Comparison of ENCODE assay signal across 10 cellular contexts in the genomic region with DNA sequence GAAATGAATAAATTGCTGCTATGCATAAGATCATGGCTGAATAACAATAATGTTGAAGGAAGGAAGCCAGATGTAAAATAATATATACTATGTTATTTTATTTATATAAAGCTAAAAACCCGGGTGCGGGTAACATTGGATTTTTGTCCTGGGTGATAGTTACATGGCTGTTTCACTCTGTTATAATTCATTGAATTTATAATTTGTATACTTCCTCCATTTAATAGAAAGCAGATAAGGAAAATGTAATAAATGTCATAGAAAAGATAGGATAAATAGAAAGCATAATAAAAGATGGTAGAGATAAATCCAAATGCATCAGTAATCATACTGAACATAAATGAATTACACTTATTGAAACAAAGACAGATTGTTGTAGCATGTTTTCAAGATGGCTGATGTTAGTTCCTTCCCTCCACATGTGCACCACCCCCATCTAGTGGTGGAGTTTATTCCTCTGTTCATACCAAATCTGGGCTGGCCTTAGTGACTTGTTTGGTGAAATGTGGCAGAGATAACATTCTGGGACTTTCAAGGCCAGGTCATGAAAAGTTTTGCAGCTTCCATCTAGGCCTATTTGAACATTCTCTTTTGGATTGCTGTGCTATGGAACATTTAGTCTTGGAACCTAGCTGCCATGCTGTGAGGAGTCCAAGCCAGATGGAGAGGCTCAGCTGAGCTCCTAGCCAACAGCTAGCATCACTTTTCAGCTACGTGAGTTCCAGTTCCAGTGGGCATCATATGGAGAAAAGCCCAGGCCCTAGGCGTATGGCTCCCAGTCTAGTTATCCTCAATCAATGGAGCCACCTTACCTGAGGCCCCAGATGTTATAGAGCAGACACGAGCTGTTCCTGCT. TPM values are rescaled to one million over a fixed set of nuclear protein-coding genes. Genes with fewer than 3 reads are reported as not detected.
DNase-seq lines count a peak whose midpoint lies in the region; ATAC-seq and TF ChIP-seq lines count a peak whose summit lies in the region.
"Had no signal": no experiment of that assay in that cellular context is flagged by ENCODE, and none has a peak within 500 bp of the region (broad histone marks: within the 10 kb centered on the region; RNA-seq: fewer than 3 reads in every experiment).

No MANE protein-coding gene starts in this region.

- no TSS peak for BruUV-seq in IMR-90 (replicated peaks; lab: Mats Ljungman, UMichigan)

- ATAC-seq in IMR-90 (ENCODE audit: low read depth), result 0 out of 2 replicates have a peak, but pooled peaks have one; percentile 24
- peak; percentile 91 to 99 (median 96) for ATAC-seq in T-cell (replicated peaks in 1 of 4)

- H3K4me1 ChIP-seq in IMR-90 (ENCODE audit: control insufficient read depth, insufficient read depth, low read length) (no peaks in the 10 kb centered on the region), adipocyte (ENCODE audit: control insufficient read depth, insufficient read depth, low read length) (peaks cover 2% of the 10 kb centered on the region)

- H3K23ac ChIP-seq in IMR-90 (ENCODE audit: low read depth, low read length), result no peak overlapping the region

- H3K9ac ChIP-seq in IMR-90 (ENCODE audit: low read depth, low read length) (no peak overlapping the region), adipocyte (ENCODE audit: low read length) (no peak overlapping the region)
- H3K9ac ChIP-seq: BLaER1 treated with 17β-estradiol and CSF1 and Interleukin-3, amounts not matched to agents 10 nM and 100 nM had no signal

- peak; percentile 46 for TF ChIP-seq CTCF in IMR-90 (conservative IDR thresholded peaks at IDR 0.05; ENCODE audit: low read depth, low read length)

- no peak overlapping the region for H4K5ac ChIP-seq in IMR-90 (ENCODE audit: low read depth, low read length)

- H3K27ac ChIP-seq in IMR-90 (ENCODE audit: insufficient read depth, low read length), result no peak overlapping the region

- peaks cover 3 to 9% (median 8%) of the 10 kb centered on the region in 3 donors for H3K4me1 Mint-ChIP-seq in T-cell
- H3K4me1 Mint-ChIP-seq: nephron had no signal

- H2BK15ac ChIP-seq in IMR-90 (ENCODE audit: low read depth, low read length), result no peak overlapping the region

- no peak for TF ChIP-seq POLR2A in IMR-90 (IDR thresholded peaks at IDR 0.05; ENCODE audit: low read depth, low read length)

- H2BK120ac ChIP-seq in IMR-90 (ENCODE audit: low read depth, low read length), result no peak overlapping the region

- in situ Hi-C loops in IMR-90 (cut with MboI; ENCODE audit: low sequenced_read_pairs), result no loop called here

- peaks cover 10% of the 10 kb centered on the region for H3K36me3 Mint-ChIP-seq in T-cell

- H4K91ac ChIP-seq in IMR-90 (ENCODE audit: insufficient read depth, low read depth, low read length), result no peak overlapping the region

- H3K27me3 ChIP-seq in IMR-90 (ENCODE audit: control insufficient read depth, insufficient read depth, low read length), result no peaks in the 10 kb centered on the region
- no peaks in the 10 kb centered on the region for H3K27me3 ChIP-seq in adipocyte (replicated peaks; ENCODE audit: control insufficient read depth, insufficient read depth, low read length)
- H3K27me3 ChIP-seq: BLaER1 treated with 17β-estradiol and CSF1 and Interleukin-3, amounts not matched to agents 10 nM and 100 nM had no signal

- CTCF ChIA-PET in IMR-90 (lab: Yijun Ruan, JAX), result interaction anchor here (0.5 to 0.6 kb wide), 2 partner anchors 13 to 33 kb away, joined by 4 to 9 read pairs; no protein-coding TSS in a partner anchor
- CTCF ChIA-PET in T-cell (lab: Charles Lee), result interaction anchor here (0.5 to 4.2 kb wide), 21 partner anchors 11 to 755 kb away, joined by 3 to 67 read pairs (median 4); a partner anchor contains a TSS

- no peak overlapping the region for H2BK20ac ChIP-seq in IMR-90 (ENCODE audit: low read depth, low read length)

- H3K4me2 ChIP-seq in IMR-90 (ENCODE audit: low read depth, low read length), result no peak overlapping the region

- H4K20me1 ChIP-seq in IMR-90 (ENCODE audit: insufficient read depth, low read length), result no peaks in the 10 kb centered on the region
- H4K20me1 ChIP-seq: BLaER1 treated with 17β-estradiol and CSF1 and Interleukin-3, amounts not matched to agents 10 nM and 100 nM had no signal

- H3K14ac ChIP-seq in IMR-90 (replicated peaks; ENCODE audit: low read depth, low read length), result no peak overlapping the region

- H2BK5ac ChIP-seq in IMR-90 (ENCODE audit: low read depth, low read length, poor library complexity, severe bottlenecking), result no peak overlapping the region

- H2AK5ac ChIP-seq in IMR-90 (ENCODE audit: low read depth, low read length), result no peak overlapping the region

- WGBS in IMR-90 (ENCODE audit: extremely low coverage in 2 of 2, insufficient read length in 1 of 2), 2 experiments, result no CpG with 5 or more reads among the region's 5 CpGs

- dilution Hi-C loops in IMR-90 (cut with HindIII; ENCODE audit: low sequenced_read_pairs, unreplicated experiment), result no loop called here

- H3K4me3 ChIP-seq in IMR-90 (ENCODE audit: insufficient read depth, low read depth, low read length), result no peak overlapping the region
- H3K4me3 ChIP-seq in adipocyte (ENCODE audit: low read length), result no peak overlapping the region
- H3K4me3 ChIP-seq: BLaER1 treated with 17β-estradiol and CSF1 and Interleukin-3, amounts not matched to agents 10 nM and 100 nM had no signal

- no peak overlapping the region for H3K18ac ChIP-seq in IMR-90 (ENCODE audit: low read depth, low read length)

- no peaks in the 10 kb centered on the region for H3K9me3 Mint-ChIP-seq in T-cell

- H3K27me3 Mint-ChIP-seq in T-cell, result no peaks in the 10 kb centered on the region

- POLR2A ChIA-PET in IMR-90 (lab: Charles Lee; ENCODE audit: unreplicated experiment) (no interaction called here), T-cell (lab: Charles Lee) (interaction anchor here in 1 of 2 donors (0.6 kb wide), 1 partner anchor 47 kb away, joined by 3 read pairs; a partner anchor contains a TSS)

- H3K9me1 ChIP-seq in IMR-90 (ENCODE audit: insufficient read depth, low read length), result no peaks in the 10 kb centered on the region

- H3K4ac ChIP-seq in IMR-90 (ENCODE audit: low read depth, low read length), result no peak overlapping the region

- intact Hi-C loops in IMR-90 (cut with micrococcal nuclease), result no loop called here

- no peak overlapping the region for H4K8ac ChIP-seq in IMR-90 (ENCODE audit: low read depth in 2 of 2, low read length in 2 of 2)

- H2AFZ ChIP-seq in IMR-90 (replicated peaks; ENCODE audit: low read length, poor library complexity), result peak overlapping the region; percentile 4

- H3K79me1 ChIP-seq in IMR-90 (ENCODE audit: low read depth in 1 of 2, low read length in 2 of 2), result no peaks in the 10 kb centered on the region

- peak; percentile 23 to 64 (median 30) for DNase-seq in NCI-H1417 (lab: John Stamatoyannopoulos, UW)
- DNase-seq in NCI-H1417 treated with DMSO at 0.1 percent for 48 hours (lab: John Stamatoyannopoulos, UW), result no peak
- DNase-seq in IMR-90, result peak; percentile 43
- DNase-seq in T-cell, result peak in 33 of 34 experiments; percentile 16 to 75 (median 54)
- DNase-seq in adipocyte (ENCODE audit: low read depth), result peak; percentile 24
- DNase-seq in iPS-NIHi7 (ENCODE audit: extremely low spot score), result peak; percentile 68
- peak; percentile 30 to 62 for DNase-seq in stimulated activated CD4-positive, alpha-beta T cell treated with anti-CD3 and anti-CD28 coated beads, Interleukin-4, amount 100 ng/mL, for 4 hours
- DNase-seq in COLO668 (lab: John Stamatoyannopoulos, UW; ENCODE audit: unreplicated experiment), result no peak

- peak overlapping the region; percentile 24 to 39 (median 26) for H3K4me3 Mint-ChIP-seq in T-cell
- H3K4me3 Mint-ChIP-seq: nephron had no signal

- no peak overlapping the region for H3K56ac ChIP-seq in IMR-90 (ENCODE audit: extremely low read depth, insufficient read depth, low read length)

- peak; percentile 47 for TF ChIP-seq RAD21 in IMR-90 (IDR thresholded peaks at IDR 0.05; ENCODE audit: low read length)

- peaks cover 2% of the 10 kb centered on the region for H3K36me3 ChIP-seq in IMR-90 (ENCODE audit: control insufficient read depth, insufficient read depth, low read length)
- H3K36me3 ChIP-seq in adipocyte (ENCODE audit: control insufficient read depth, insufficient read depth, low read length, severe bottlenecking), result no peaks in the 10 kb centered on the region

- H3K9me3 ChIP-seq in IMR-90 (ENCODE audit: control insufficient read depth, insufficient read depth, low read length) (no peaks in the 10 kb centered on the region), adipocyte (ENCODE audit: control insufficient read depth, low read length) (peaks cover 10% of the 10 kb centered on the region)

- H2AK9ac ChIP-seq in IMR-90 (replicated peaks; ENCODE audit: low read depth, low read length, poor library complexity), result no peak overlapping the region

- H3K27ac Mint-ChIP-seq in T-cell, result peak overlapping the region in 1 of 2 donors; percentile 6
- H3K27ac Mint-ChIP-seq: nephron had no signal

TF ChIP-seq in IMR-90, 13 proteins besides CTCF, POLR2A, EP300 and RAD21:
- TF ChIP-seq SMC3 (IDR thresholded peaks at IDR 0.05; ENCODE audit: low read depth, low read length) (peak; percentile 47; the same call in 1 of the 2 replicates), FOS (IDR thresholded peaks at IDR 0.05; ENCODE audit: low read depth, low read length) (no peak)

RNA-seq across cellular contexts. Expression of a gene that starts 46.9 kb away (rescaled TPM):
- 5.7 and 6.7 TPM in 2 replicates for total RNA-seq in IMR-90 (2012; rRNA removed)
- 5.9 and 7.6 TPM in 2 replicates for polyA plus RNA-seq in IMR-90 (2012; rRNA removed)
- polyA plus RNA-seq in IMR-90 (2012; cell fraction: cytosol; rRNA removed), result 1.9 and 3.4 TPM in 2 replicates
- polyA plus RNA-seq in IMR-90 (2012; cell fraction: nucleus; rRNA removed; ENCODE audit: low replicate concordance), result 4.3 and 24.1 TPM in 2 replicates
- 10 to 100 TPM; 13.1 to 17.6 (median 15.9) TPM for total RNA-seq in T-cell

Comparison
In these comparisons a context has a peak if more than half of its experiments do, and no peak if none do; other contexts are left out.
1. DNase-seq: peak in NCI-H1417 (3 of 3), IMR-90 (single experiment), T-cell (33 of 34), adipocyte (single experiment), iPS-NIHi7 (single experiment) and stimulated activated CD4-positive, alpha-beta T cell treated with anti-CD3 and anti-CD28 coated beads, Interleukin-4, amount 100 ng/mL, for 4 hours (2 of 2); none in NCI-H1417 treated with DMSO at 0.1 percent for 48 hours (single experiment) and COLO668 (single experiment).